ENCODE assay signal across 9 cellular contexts in the genomic region with DNA sequence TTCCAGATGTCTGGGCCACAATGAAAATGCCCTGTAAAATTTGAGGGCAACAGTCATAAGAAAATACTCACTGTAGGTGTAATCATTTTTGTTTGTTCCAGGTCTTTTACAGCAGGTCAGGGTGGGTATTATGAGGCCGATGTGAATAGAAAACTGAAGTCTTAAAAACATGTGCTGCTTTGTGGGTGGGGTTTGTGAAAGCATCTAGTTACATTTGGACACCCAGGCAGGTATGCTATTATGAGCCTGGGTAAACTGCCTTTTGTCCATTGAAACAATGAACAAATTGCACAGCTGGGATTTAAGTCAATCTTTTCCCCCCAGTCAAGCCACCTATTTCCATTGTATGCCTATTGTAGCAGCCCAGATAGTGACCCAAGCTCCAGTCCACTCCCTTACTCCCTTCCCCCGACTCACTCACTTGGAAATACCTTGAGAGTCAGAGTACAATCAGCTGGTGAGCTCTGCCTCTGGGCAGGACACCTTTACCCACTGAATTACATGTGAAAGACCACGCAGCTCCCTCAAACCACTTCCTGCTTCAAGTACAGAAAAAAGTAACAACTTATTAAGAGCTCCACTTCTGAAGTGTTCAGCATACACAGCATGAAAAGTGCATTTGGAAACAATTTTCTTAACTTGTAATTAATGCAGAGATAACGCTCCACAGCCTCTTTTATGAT. TPM values are rescaled to one million over a fixed set of nuclear protein-coding genes. Genes with fewer than 3 reads are reported as not detected.
DNase-seq lines count a peak whose midpoint lies in the region; ATAC-seq and TF ChIP-seq lines count a peak whose summit lies in the region.
"Had no signal": no experiment of that assay in that cellular context is flagged by ENCODE, and none has a peak within 500 bp of the region (broad histone marks: within the 10 kb centered on the region; RNA-seq: fewer than 3 reads in every experiment).

No MANE protein-coding gene starts in this region.

- DNase-seq in activated naive CD8-positive, alpha-beta T cell treated with anti-CD3 and anti-CD28 coated beads, Interleukin-2, amount 10 ng/mL, durations not matched to agents 7 days and 5 days = peak; percentile 56
- DNase-seq in DMS79 treated with DMSO at 0.1 percent for 48 hours (lab: John Stamatoyannopoulos, UW) (no peak), NCI-H774 (lab: John Stamatoyannopoulos, UW) (no peak), SIG-M5 (lab: John Stamatoyannopoulos, UW) (no peak)

- H3K36me3 Mint-ChIP-seq in activated naive CD8-positive, alpha-beta T cell treated with anti-CD3 and anti-CD28 coated beads, Interleukin-2, amount 10 ng/mL, durations not matched to agents 7 days and 5 days = peaks cover 5% of the 10 kb centered on the region

- TF ChIP-seq CTCF in parathyroid adenoma (IDR thresholded peaks at IDR 0.05) = no peak

- H3K9ac ChIP-seq in parathyroid adenoma = no peak overlapping the region

- no peak overlapping the region for H3K27ac ChIP-seq in parathyroid adenoma

- no peak overlapping the region for H2AFZ ChIP-seq in parathyroid adenoma

- no peak overlapping the region for H3K4me3 Mint-ChIP-seq in activated naive CD8-positive, alpha-beta T cell treated with anti-CD3 and anti-CD28 coated beads, Interleukin-2, amount 10 ng/mL, durations not matched to agents 7 days and 5 days

- H3K9me3 Mint-ChIP-seq in activated naive CD8-positive, alpha-beta T cell treated with anti-CD3 and anti-CD28 coated beads, Interleukin-2, amount 10 ng/mL, durations not matched to agents 7 days and 5 days = peaks cover 1% of the 10 kb centered on the region

- no peaks in the 10 kb centered on the region for H3K9me3 ChIP-seq in parathyroid adenoma (ENCODE audit: control insufficient read depth, low read length)

- H3K36me3 ChIP-seq in parathyroid adenoma (ENCODE audit: control insufficient read depth, insufficient read depth, low read length) = no peaks in the 10 kb centered on the region

- H3K4me3 ChIP-seq in GM08714 (ENCODE audit: low read length) (peak overlapping the region; percentile 79; the same call in 1 of the 2 replicates), parathyroid adenoma (ENCODE audit: low read depth, low read length) (no peak overlapping the region)

- no peaks in the 10 kb centered on the region for H3K79me2 ChIP-seq in parathyroid adenoma

- peaks cover 2% of the 10 kb centered on the region for H3K4me1 ChIP-seq in parathyroid adenoma

- ATAC-seq in GM19328 (IDR thresholded peaks at IDR 0.05; ENCODE audit: unreplicated experiment) (peak; percentile 43), HG03196 (IDR thresholded peaks at IDR 0.05; ENCODE audit: unreplicated experiment) (peak; percentile 67)
- peak; percentile 83 for ATAC-seq in activated naive CD8-positive, alpha-beta T cell treated with anti-CD3 and anti-CD28 coated beads, Interleukin-2, amount 10 ng/mL, durations not matched to agents 7 days and 5 days (ENCODE audit: low read depth)
- ATAC-seq: Panc1 had no signal

- peak overlapping the region; percentile 18 for H3K4me2 ChIP-seq in parathyroid adenoma (ENCODE audit: low read length)

- POLR2A ChIA-PET in activated naive CD8-positive, alpha-beta T cell treated with anti-CD3 and anti-CD28 coated beads, Interleukin-2, amount 10 ng/mL, durations not matched to agents 7 days and 5 days (lab: Charles Lee) = interaction anchor here (0.8 to 1.9 kb wide), 3 partner anchors 8 to 417 kb away, joined by 3 to 5 read pairs (median 5); partner anchors contain the start of genes NUP37, PARPBP and WASHC3

- peaks cover 34% of the 10 kb centered on the region for H3K4me1 Mint-ChIP-seq in activated naive CD8-positive, alpha-beta T cell treated with anti-CD3 and anti-CD28 coated beads, Interleukin-2, amount 10 ng/mL, durations not matched to agents 7 days and 5 days

- H3K27ac Mint-ChIP-seq in activated naive CD8-positive, alpha-beta T cell treated with anti-CD3 and anti-CD28 coated beads, Interleukin-2, amount 10 ng/mL, durations not matched to agents 7 days and 5 days = no peak overlapping the region

- no peaks in the 10 kb centered on the region for H3K27me3 Mint-ChIP-seq in activated naive CD8-positive, alpha-beta T cell treated with anti-CD3 and anti-CD28 coated beads, Interleukin-2, amount 10 ng/mL, durations not matched to agents 7 days and 5 days

- H3K27me3 ChIP-seq in parathyroid adenoma (ENCODE audit: control insufficient read depth, insufficient read depth, low read length) = no peaks in the 10 kb centered on the region

RNA-seq across cellular contexts. Expression of gene IGF1, which starts 1.8 kb away (rescaled TPM):
- 1 to 10 TPM; 1.3 to 1.6 TPM for total RNA-seq in activated naive CD8-positive, alpha-beta T cell treated with anti-CD3 and anti-CD28 coated beads, Interleukin-2, amount 10 ng/mL, durations not matched to agents 7 days and 5 days
